8 cellular contexts compared by ENCODE assay signal in the genomic region with DNA sequence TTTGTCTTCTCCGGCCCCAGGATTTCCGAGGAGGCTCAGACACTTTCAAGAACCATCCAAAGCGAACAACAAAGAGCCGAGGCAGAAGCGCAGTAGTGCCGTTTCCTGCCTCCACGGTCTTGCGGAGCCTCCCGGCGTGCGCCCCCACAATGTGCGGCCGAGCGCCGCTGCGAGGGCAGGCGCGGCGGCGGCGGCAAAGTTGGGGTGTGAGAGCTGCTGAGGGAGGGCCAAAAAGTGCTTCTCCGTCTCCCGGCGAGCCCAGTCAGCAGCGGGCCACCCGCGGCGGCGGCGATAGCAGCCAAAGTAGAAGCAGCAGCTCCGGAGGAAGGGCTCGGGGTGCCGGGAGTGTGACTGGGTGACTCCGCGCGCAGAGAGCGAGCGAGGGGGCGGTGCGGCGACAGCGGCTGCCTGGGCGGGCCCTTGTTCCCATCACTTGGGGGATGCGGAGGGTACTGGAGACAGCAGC.
DNase-seq lines count a peak whose midpoint lies in the region; ATAC-seq and TF ChIP-seq lines count a peak whose summit lies in the region.

No MANE protein-coding gene starts in this region.

- no peaks in the 10 kb centered on the region for H3K9me3 ChIP-seq in SK-N-SH
- no peaks in the 10 kb centered on the region for H3K9me3 ChIP-seq in upper lobe of right lung

- TF ChIP-seq CTCF in SK-N-SH (IDR thresholded peaks at IDR 0.05), result no peak
- no peak for TF ChIP-seq CTCF in upper lobe of right lung (IDR thresholded peaks at IDR 0.05)

- peaks cover 6% of the 10 kb centered on the region for H3F3A ChIP-seq in SK-N-SH (replicated peaks; ENCODE audit: insufficient read depth)

- H3K9ac ChIP-seq in SK-N-SH, result peak overlapping the region; percentile 94

- no peaks in the 10 kb centered on the region for H3K36me3 ChIP-seq in SK-N-SH (replicated peaks in 1 of 2; ENCODE audit: control insufficient read depth in 1 of 2, insufficient read depth in 2 of 2, low read length in 1 of 2)
- H3K36me3 ChIP-seq in upper lobe of right lung, result no peaks in the 10 kb centered on the region

- H3K9me2 ChIP-seq in SK-N-SH, result no peaks in the 10 kb centered on the region

- peaks cover 52% of the 10 kb centered on the region for H3K79me2 ChIP-seq in SK-N-SH (ENCODE audit: insufficient read depth)

- CTCF ChIA-PET in SK-N-SH (lab: Yijun Ruan, JAX) (interaction anchor here (0.6 to 3.1 kb wide), 8 partner anchors 10 to 373 kb away, joined by 3 to 19 read pairs (median 5); no protein-coding TSS in a partner anchor), HEK293T (lab: Yijun Ruan, JAX) (no interaction called here)

- H3K4me1 ChIP-seq in SK-N-SH (ENCODE audit: control insufficient read depth in 1 of 2, insufficient read depth in 2 of 2, low read depth in 1 of 2, low read length in 1 of 2) (peaks cover 7 to 28% of the 10 kb centered on the region in 2 experiments; a peak in 3 of 4 replicates), upper lobe of right lung (no peaks in the 10 kb centered on the region)

- no peak for TF ChIP-seq EP300 in SK-N-SH (IDR thresholded peaks at IDR 0.05; ENCODE audit: borderline replicate concordance in 1 of 2, low read depth in 1 of 2, low read length in 1 of 2)

- H3K27ac ChIP-seq in SK-N-SH (ENCODE audit: low read depth in 2 of 2, low read length in 1 of 2) (peak overlapping the region; percentile 96 to 100), upper lobe of right lung (peak overlapping the region; percentile 92)

- peak overlapping the region; percentile 87 for H2AFZ ChIP-seq in SK-N-SH (ENCODE audit: low read depth)

- H4K20me1 ChIP-seq in SK-N-SH (ENCODE audit: insufficient read depth), result peaks cover 19% of the 10 kb centered on the region

- whole genome bisulfite sequencing in SK-N-SH (ENCODE audit: low lambda C conversion rate), result under 1% methylated on average over 32 of the region's 44 CpGs

- DNase-seq in GM04504 (ENCODE audit: low read depth) (peak; percentile 47), SK-N-SH (peak; percentile 83), midbrain (lab: John Stamatoyannopoulos, UW) (peak; percentile 83), upper lobe of right lung (peak; percentile 78), HEK293T (ENCODE audit: extremely low spot score) (no peak)

- POLR2A ChIA-PET in SK-N-SH (lab: Yijun Ruan, JAX) (no interaction called here), HEK293T (lab: Yijun Ruan, JAX) (interaction anchor here (0.7 to 2.7 kb wide), 10 partner anchors 8 to 101 kb away, joined by 3 to 17 read pairs (median 5); no protein-coding TSS in a partner anchor)

- H3K4me3 ChIP-seq in SK-N-SH (ENCODE audit: low read depth in 2 of 2, low read length in 1 of 2) (peak overlapping the region; percentile 89 to 98), upper lobe of right lung (peak overlapping the region; percentile 64)

- intact Hi-C loops in upper lobe of right lung (cut with DNase I), result no loop called here

- peak; percentile 19; the same call in 1 of the 2 replicates for TF ChIP-seq RAD21 in SK-N-SH (IDR thresholded peaks at IDR 0.05; ENCODE audit: low read length)

- H3K27me3 ChIP-seq in SK-N-SH (ENCODE audit: insufficient read depth), result no peaks in the 10 kb centered on the region
- H3K27me3 ChIP-seq in upper lobe of right lung, result no peaks in the 10 kb centered on the region

- peak overlapping the region; percentile 79 for H3K4me2 ChIP-seq in SK-N-SH

- ATAC-seq in HG02852 (IDR thresholded peaks at IDR 0.05; ENCODE audit: unreplicated experiment) (peak; percentile 37), esophagus mucosa (peak; percentile 78), upper lobe of right lung (peak; percentile 77), GM18867 (IDR thresholded peaks at IDR 0.05; ENCODE audit: unreplicated experiment) (no peak)

TF ChIP-seq in SK-N-SH, 30 proteins besides CTCF, POLR2A, EP300 and RAD21 (continues in another document):
- TF ChIP-seq, protein P1, sequence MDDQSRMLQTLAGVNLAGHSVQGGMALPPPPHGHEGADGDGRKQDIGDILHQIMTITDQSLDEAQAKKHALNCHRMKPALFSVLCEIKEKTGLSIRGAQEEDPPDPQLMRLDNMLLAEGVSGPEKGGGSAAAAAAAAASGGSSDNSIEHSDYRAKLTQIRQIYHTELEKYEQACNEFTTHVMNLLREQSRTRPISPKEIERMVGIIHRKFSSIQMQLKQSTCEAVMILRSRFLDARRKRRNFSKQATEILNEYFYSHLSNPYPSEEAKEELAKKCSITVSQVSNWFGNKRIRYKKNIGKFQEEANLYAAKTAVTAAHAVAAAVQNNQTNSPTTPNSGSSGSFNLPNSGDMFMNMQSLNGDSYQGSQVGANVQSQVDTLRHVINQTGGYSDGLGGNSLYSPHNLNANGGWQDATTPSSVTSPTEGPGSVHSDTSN (IDR thresholded peaks at IDR 0.05), result no peak
- TF ChIP-seq TEAD4 (IDR thresholded peaks at IDR 0.05; ENCODE audit: borderline replicate concordance, insufficient read depth) (0 out of 2 replicates have a peak, but pooled peaks have one; percentile 6), MXI1 (IDR thresholded peaks at IDR 0.05; ENCODE audit: low read depth, low read length) (peak; percentile 43; the same call in 1 of the 2 replicates), MEF2A (IDR thresholded peaks at IDR 0.05; ENCODE audit: borderline replicate concordance, low read depth) (no peak), JUND (IDR thresholded peaks at IDR 0.05) (no peak), REST (IDR thresholded peaks at IDR 0.05; ENCODE audit: low read depth, low read length) (no peak), GABPA (IDR thresholded peaks at IDR 0.05; ENCODE audit: low read depth) (no peak)

TF ChIP-seq in HEK293T, 16 proteins besides CTCF, POLR2A, EP300 and RAD21:
- TF ChIP-seq ARNT (IDR thresholded peaks at IDR 0.05) (no peak), HDGF (IDR thresholded peaks at IDR 0.05; ENCODE audit: borderline replicate concordance) (no peak), FOXA1 (IDR thresholded peaks at IDR 0.05) (no peak), BHLHE40 (IDR thresholded peaks at IDR 0.05; ENCODE audit: borderline replicate concordance) (no peak), PKNOX1 (IDR thresholded peaks at IDR 0.05) (no peak), L3MBTL2 (conservative IDR thresholded peaks at IDR 0.05) (no peak), SUZ12 (IDR thresholded peaks at IDR 0.05) (no peak), FOXK2 (IDR thresholded peaks at IDR 0.05) (no peak), FOXM1 (IDR thresholded peaks at IDR 0.05; ENCODE audit: borderline replicate concordance) (no peak), CTBP1 (IDR thresholded peaks at IDR 0.05; ENCODE audit: borderline replicate concordance) (no peak), ZNF384 (IDR thresholded peaks at IDR 0.05) (no peak)
TF ChIP-seq in HEK293T: peak in this region for 0.
